ENCODE assay signal across 8 cellular contexts in genomic region chr20:13784271-13784892, GRCh38. TPM values are rescaled to one million over a fixed set of nuclear protein-coding genes. Genes with fewer than 3 reads are reported as not detected.
A peak's percentile ranks its signal among the peaks of the same experiment; 100 is the strongest.
DNase-seq lines count a peak whose midpoint lies in the region; ATAC-seq and TF ChIP-seq lines count a peak whose summit lies in the region.

No MANE protein-coding gene starts in this region.

- peaks cover 98% of the 10 kb centered on the region for H3K79me2 ChIP-seq in GM23248 (ENCODE audit: insufficient read depth)

- POLR2A ChIA-PET in Panc1 (lab: Charles Lee) = interaction anchor here (0.7 to 1.1 kb wide), 2 partner anchors 9 to 172 kb away, joined by 4 to 5 read pairs; no protein-coding TSS in a partner anchor

- H3K9me2 ChIP-seq in GM23248 (ENCODE audit: insufficient read depth) = no peaks in the 10 kb centered on the region

- H2AFZ ChIP-seq in GM23248 = peak overlapping the region; percentile 98

- H3K4me1 ChIP-seq in GM23248 (ENCODE audit: insufficient read depth) (peaks cover 22% of the 10 kb centered on the region), Panc1 (ENCODE audit: control insufficient read depth, insufficient read depth, low read length) (peaks cover 12% of the 10 kb centered on the region)

- 1 to 2% methylated on average over 26 of the region's 26 CpGs for WGBS in GM23248 (ENCODE audit: low coverage in 1 of 2, low lambda C conversion rate in 2 of 2, missing lambda C conversion rate in 2 of 2), 2 experiments

- H3K9ac ChIP-seq in GM23248 = peak overlapping the region; percentile 96

- no peak for TF ChIP-seq CTCF in Panc1 (IDR thresholded peaks at IDR 0.05)
- no peak for TF ChIP-seq CTCF in fibroblast of the aortic adventitia (IDR thresholded peaks at IDR 0.05; ENCODE audit: insufficient read depth, low read length)

- H3K27me3 ChIP-seq in GM23248 (replicated peaks; ENCODE audit: insufficient read depth) (no peaks in the 10 kb centered on the region), Panc1 (ENCODE audit: control insufficient read depth, insufficient read depth, low read length) (no peaks in the 10 kb centered on the region)

- H3F3A ChIP-seq in GM23248 (ENCODE audit: insufficient read depth) = no peaks in the 10 kb centered on the region

- H3K27ac ChIP-seq in GM23248 = peak overlapping the region; percentile 80
- H3K27ac ChIP-seq in Panc1 (ENCODE audit: low read length) = peak overlapping the region; percentile 90

- DNase-seq in GM03348 (ENCODE audit: low spot score) (peak; percentile 13), GM23248 (peak; percentile 25), Panc1 (ENCODE audit: low read depth, low spot score) (no peak), fibroblast of the aortic adventitia (ENCODE audit: low read depth) (no peak), sciatic nerve (ENCODE audit: low spot score) (peak; percentile 55), UCSD-AML1 (lab: John Stamatoyannopoulos, UW; ENCODE audit: unreplicated experiment) (no peak), HuH-7.5 (ENCODE audit: low spot score) (no peak), GM19240 (ENCODE audit: insufficient read length, low spot score) (no peak)

- intact Hi-C loops in Panc1 (cut with micrococcal nuclease; ENCODE audit: unreplicated experiment) = no loop called here
- intact Hi-C loops in sciatic nerve (cut with DNase I) = no loop called here

- no TSS peak for BruUV-seq in Panc1 (replicated peaks; lab: Mats Ljungman, UMichigan)

- H4K20me1 ChIP-seq in GM23248 (ENCODE audit: insufficient read depth) = no peaks in the 10 kb centered on the region

- ATAC-seq in Panc1 (peak; percentile 23; the same call in 1 of the 2 replicates), sciatic nerve (peak; percentile 51)

- H3K4me3 ChIP-seq in GM23248 (peak overlapping the region; percentile 94), Panc1 (ENCODE audit: low read depth in 2 of 2, low read length in 2 of 2) (peak overlapping the region; percentile 78 to 100), fibroblast of the aortic adventitia (ENCODE audit: low read depth, low read length) (peak overlapping the region; percentile 95)

- H3K36me3 ChIP-seq in GM23248 (ENCODE audit: low read depth) = peaks cover 25% of the 10 kb centered on the region
- H3K36me3 ChIP-seq in Panc1 (ENCODE audit: control insufficient read depth, insufficient read depth, low read length) = peaks cover 39% of the 10 kb centered on the region

- H3K9me3 ChIP-seq in GM23248 (ENCODE audit: low read depth) (no peaks in the 10 kb centered on the region), Panc1 (ENCODE audit: control insufficient read depth, insufficient read depth, low read depth, low read length) (no peaks in the 10 kb centered on the region)

- in situ Hi-C loops in GM23248 (cut with MboI) = no loop called here
- in situ Hi-C loops in Panc1 (cut with HindIII; ENCODE audit: low pct_unique_long_range_greater_than_20kb, low sequenced_read_pairs) = no loop called here

- H3K4me2 ChIP-seq in GM23248 (ENCODE audit: unreplicated experiment) = peak overlapping the region; percentile 97

- CTCF ChIA-PET in Panc1 (lab: Charles Lee) = interaction anchor here (0.7 to 1.1 kb wide), 3 partner anchors 13 to 18 kb away, joined by 4 to 10 read pairs (median 4); no protein-coding TSS in a partner anchor

RNA-seq across cellular contexts. Expression of gene ESF1, which starts 0.3 kb away (rescaled TPM):
- total RNA-seq in GM23248 (2014; rRNA removed; shearing (Covaris generic)) = 8.3 and 16.8 TPM in 2 replicates
- 7.7 and 7.9 TPM in 2 replicates for polyA plus RNA-seq in GM23248 (2016; fragmentation: Nextera tagmentation; extraction: Ambion mirVana)
- total RNA-seq in Panc1 (2021; ENCODE audit: unreplicated experiment) (26.4 TPM), fibroblast of the aortic adventitia (ENCODE audit: low replicate concordance) (15.6 and 55.8 TPM in 2 replicates), sciatic nerve (21.5 TPM)
- 12.4 TPM for polyA plus RNA-seq in Panc1 (2012; ENCODE audit: insufficient read length)

RNA-seq across cellular contexts. Expression of gene NDUFAF5, which starts 0.4 kb away (rescaled TPM):
- total RNA-seq in GM23248 (2014; rRNA removed; shearing (Covaris generic)) = 5.3 and 13.0 TPM in 2 replicates
- polyA plus RNA-seq in GM23248 (2016; fragmentation: Nextera tagmentation; extraction: Ambion mirVana) = 14.5 and 16.2 TPM in 2 replicates
- total RNA-seq in Panc1 (2021; ENCODE audit: unreplicated experiment) (23.0 TPM), fibroblast of the aortic adventitia (ENCODE audit: low replicate concordance) (13.9 and 15.8 TPM in 2 replicates), sciatic nerve (28.2 TPM)
- polyA plus RNA-seq in Panc1 (2012; ENCODE audit: insufficient read length) = 13.7 TPM

Comparison
In these comparisons a context has a peak if more than half of its experiments do, and no peak if none do; other contexts are left out.
1. DNase-seq: peak in GM03348 (single experiment), GM23248 (single experiment) and sciatic nerve (single experiment); none in Panc1 (single experiment), fibroblast of the aortic adventitia (single experiment), UCSD-AML1 (single experiment), HuH-7.5 (single experiment) and GM19240 (single experiment).
2. Peak in every context shown above with its lines, with median percentiles within 50 percentile points of each other: H3K4me3 ChIP-seq.